ENCODE assay signal across 9 cellular contexts in the genomic region with DNA sequence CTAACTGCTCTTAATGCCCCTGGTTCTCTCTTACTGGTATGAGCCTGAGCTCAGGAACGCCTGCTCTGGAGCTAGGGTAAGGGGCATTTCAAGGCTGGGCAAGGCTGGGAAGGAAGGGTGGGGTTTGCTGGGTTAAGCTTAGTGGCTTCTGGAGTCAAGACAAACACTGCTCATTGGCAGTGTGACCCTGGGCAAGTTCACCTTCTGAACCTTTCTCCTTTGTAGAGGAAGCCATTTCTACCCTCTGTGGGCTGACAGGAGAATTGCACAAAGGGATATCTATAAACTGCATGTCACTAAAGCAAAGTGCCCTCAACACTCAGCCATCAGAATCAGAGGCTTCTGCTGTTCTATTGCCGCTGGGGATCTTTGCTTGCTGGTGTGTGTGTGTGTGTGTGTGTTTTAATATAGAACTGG. TPM values are rescaled to one million over a fixed set of nuclear protein-coding genes. Genes with fewer than 3 reads are reported as not detected.
DNase-seq lines count a peak whose midpoint lies in the region; ATAC-seq and TF ChIP-seq lines count a peak whose summit lies in the region.
"Had no signal": no experiment of that assay in that cellular context is flagged by ENCODE, and none has a peak within 500 bp of the region (broad histone marks: within the 10 kb centered on the region; RNA-seq: fewer than 3 reads in every experiment).

No MANE protein-coding gene starts in this region.

- no peaks in the 10 kb centered on the region for H3K9me3 Mint-ChIP-seq in glutamatergic neuron (ENCODE audit: unreplicated experiment)
- H3K9me3 Mint-ChIP-seq: natural killer cell had no signal

- peak; percentile 44 for DNase-seq in DMS 273 (lab: John Stamatoyannopoulos, UW; ENCODE audit: unreplicated experiment)
- DNase-seq in DMS 273 treated with DMSO at 0.1 percent for 48 hours (lab: John Stamatoyannopoulos, UW) = no peak
- DNase-seq in Panc1 (ENCODE audit: low read depth, low spot score) = no peak
- no peak for DNase-seq in glutamatergic neuron
- DNase-seq in stimulated activated naive CD4-positive, alpha-beta T cell treated with Interleukin-2 at 50 U/mL for 16 hours (lab: John Stamatoyannopoulos, UW) = no peak
- no peak for DNase-seq in activated gamma-delta T cell (lab: John Stamatoyannopoulos, UW)
- no peak for DNase-seq in MG63
- DNase-seq: natural killer cell had no signal

- H3K27ac Mint-ChIP-seq in glutamatergic neuron (ENCODE audit: unreplicated experiment) = no peak overlapping the region
- H3K27ac Mint-ChIP-seq: natural killer cell had no signal

- TF ChIP-seq CTCF in Panc1 (IDR thresholded peaks at IDR 0.05) (peak; percentile 44), glutamatergic neuron (IDR thresholded peaks at IDR 0.05; ENCODE audit: partially characterized antibody, unreplicated experiment) (peak; percentile 15)

- BruUV-seq in Panc1 (replicated peaks; lab: Mats Ljungman, UMichigan) = no TSS peak

- ATAC-seq in HG02678 (IDR thresholded peaks at IDR 0.05; ENCODE audit: unreplicated experiment) (peak; percentile 83), Panc1 (peak; percentile 89)

- in situ Hi-C loops in Panc1 (cut with HindIII; ENCODE audit: low pct_unique_long_range_greater_than_20kb, low sequenced_read_pairs) = no loop called here

- H3K27me3 ChIP-seq in Panc1 (ENCODE audit: control insufficient read depth, insufficient read depth, low read length) (0 out of 2 replicates have a peak, but pooled peaks cover 2% of the 10 kb centered on the region), MG63 (no peaks in the 10 kb centered on the region)

- H3K9me3 ChIP-seq in Panc1 (ENCODE audit: control insufficient read depth, insufficient read depth, low read depth, low read length) (no peaks in the 10 kb centered on the region), MG63 (no peaks in the 10 kb centered on the region)

- H3K4me3 ChIP-seq in Panc1 (ENCODE audit: low read depth in 2 of 2, low read length in 2 of 2) (no peak overlapping the region), MG63 (no peak overlapping the region)

- POLR2A ChIA-PET in Panc1 (lab: Charles Lee) = no interaction called here

- no peak overlapping the region for H3K4me3 Mint-ChIP-seq in glutamatergic neuron (ENCODE audit: unreplicated experiment)
- H3K4me3 Mint-ChIP-seq: natural killer cell had no signal

- H3K36me3 ChIP-seq in Panc1 (ENCODE audit: control insufficient read depth, insufficient read depth, low read length) (no peaks in the 10 kb centered on the region), MG63 (no peaks in the 10 kb centered on the region)

- peaks cover 4% of the 10 kb centered on the region for H3K27me3 Mint-ChIP-seq in glutamatergic neuron (ENCODE audit: unreplicated experiment)

- CTCF ChIA-PET in Panc1 (lab: Charles Lee) = interaction anchor here (1.4 kb wide), 1 partner anchor 546 kb away, joined by 5 read pairs; no protein-coding TSS in a partner anchor

- peaks cover 2% of the 10 kb centered on the region for H3K4me1 Mint-ChIP-seq in glutamatergic neuron (ENCODE audit: low read depth, unreplicated experiment)

- intact Hi-C loops in Panc1 (cut with micrococcal nuclease; ENCODE audit: unreplicated experiment) = no loop called here

- H3K27ac ChIP-seq in Panc1 (ENCODE audit: low read length) = no peak overlapping the region

- H3K36me3 Mint-ChIP-seq in glutamatergic neuron (ENCODE audit: unreplicated experiment) = no peaks in the 10 kb centered on the region
- H3K36me3 Mint-ChIP-seq: natural killer cell had no signal

- H3K4me1 ChIP-seq in Panc1 (ENCODE audit: control insufficient read depth, insufficient read depth, low read length) = no peaks in the 10 kb centered on the region

RNA-seq across cellular contexts. Expression of gene LRRN4, which starts 20.3 kb away (rescaled TPM):
- total RNA-seq in Panc1 (2021; ENCODE audit: unreplicated experiment) (0.57 TPM), glutamatergic neuron (ENCODE audit: unreplicated experiment) (not detected)
- 0.40 TPM for polyA plus RNA-seq in Panc1 (2012; ENCODE audit: insufficient read length)
- not detected in 2 replicates for total RNA-seq in MG63 (2014; rRNA removed; shearing (Covaris generic); ENCODE audit: low replicate concordance)
- total RNA-seq: natural killer cell had no signal

RNA-seq across cellular contexts. Expression of gene FERMT1, which starts 48.7 kb away (rescaled TPM):
- total RNA-seq in Panc1 (2021; ENCODE audit: unreplicated experiment) (0.95 TPM), glutamatergic neuron (ENCODE audit: unreplicated experiment) (0.29 TPM)
- 0.24 TPM for polyA plus RNA-seq in Panc1 (2012; ENCODE audit: insufficient read length)
- 1.5 TPM in 2 replicates for total RNA-seq in MG63 (2014; rRNA removed; shearing (Covaris generic); ENCODE audit: low replicate concordance)
- total RNA-seq: natural killer cell had no signal
